ENCODE assay signal across 1 cellular context in the genomic region with DNA sequence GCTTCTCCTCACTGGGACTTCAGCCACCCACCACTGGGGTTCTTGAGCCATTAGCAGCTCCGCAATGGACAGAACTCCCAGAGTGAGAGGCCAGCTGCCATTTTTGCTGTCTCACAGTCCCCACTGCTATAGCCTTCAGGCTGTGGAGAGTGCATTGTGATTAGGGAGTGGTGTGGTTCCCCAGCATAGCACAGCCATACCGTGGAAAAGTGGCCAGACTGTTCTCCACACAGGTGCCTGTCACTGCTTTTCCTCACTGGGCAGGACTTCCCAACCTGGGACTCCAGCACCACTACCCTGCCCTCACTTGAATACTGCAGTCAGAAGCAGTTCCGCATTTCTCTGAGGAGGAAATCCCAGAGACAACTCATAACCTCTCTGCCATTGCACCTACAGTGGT.
TF ChIP-seq lines count a peak whose summit lies in the region.

No MANE protein-coding gene starts in this region.

TF ChIP-seq in GM12878, 131 proteins besides CTCF, POLR2A, EP300 and RAD21:
- no peak for TF ChIP-seq JUNB (IDR thresholded peaks at IDR 0.05)
- no peak for TF ChIP-seq TBL1XR1 (IDR thresholded peaks at IDR 0.05; ENCODE audit: low read depth, low read length)
- peak; percentile 23; the same call in 1 of the 2 replicates for TF ChIP-seq SPI1 (IDR thresholded peaks at IDR 0.05; ENCODE audit: borderline replicate concordance, insufficient read depth, low read depth, low read length)
- TF ChIP-seq ZNF274 (IDR thresholded peaks at IDR 0.05; ENCODE audit: insufficient read depth, insufficient read length), result no peak
